18 cellular contexts compared by ENCODE assay signal in genomic region chr5:1751026-1751863, GRCh38. TPM values are rescaled to one million over a fixed set of nuclear protein-coding genes. Genes with fewer than 3 reads are reported as not detected.
A peak's percentile ranks its signal among the peaks of the same experiment; 100 is the strongest.
DNase-seq lines count a peak whose midpoint lies in the region; ATAC-seq and TF ChIP-seq lines count a peak whose summit lies in the region.
"Had no signal": no experiment of that assay in that cellular context is flagged by ENCODE, and none has a peak within 500 bp of the region (broad histone marks: within the 10 kb centered on the region; RNA-seq: fewer than 3 reads in every experiment).

No MANE protein-coding gene starts in this region.

- POLR2A ChIA-PET in PC-3 (lab: Charles Lee; ENCODE audit: unreplicated experiment), result no interaction called here

- DNase-seq in DMS 273 (lab: John Stamatoyannopoulos, UW; ENCODE audit: unreplicated experiment), result peak; percentile 22
- no peak for DNase-seq in DMS 273 treated with DMSO at 0.1 percent for 48 hours (lab: John Stamatoyannopoulos, UW)
- peak; percentile 58 for DNase-seq in SW480 (ENCODE audit: low spot score)
- peak; percentile 28 for DNase-seq in lower lobe of right lung
- DNase-seq in PC-3, result no peak
- no peak for DNase-seq in stimulated activated CD8-positive, alpha-beta memory T cell treated with anti-CD3 and anti-CD28 coated beads, Interleukin-4, amount 100 ng/mL, for 48 hours
- DNase-seq: activated CD8-positive, alpha-beta T cell treated with anti-CD3 and anti-CD28 coated beads for 36 hours; BE2C; naive B cell; NCI-H1092; stimulated activated CD4-positive, alpha-beta T cell treated with anti-CD3 and anti-CD28 coated beads, Interleukin-4, amount 100 ng/mL, for 24 hours; SW 1271 had no signal

- no peaks in the 10 kb centered on the region for H3K9me2 ChIP-seq in PC-3 (replicated peaks; ENCODE audit: low read length)

- no peaks in the 10 kb centered on the region for H4K20me1 ChIP-seq in BLaER1 treated with 17β-estradiol and CSF1 and Interleukin-3, amounts not matched to agents 10 nM and 100 nM
- H4K20me1 ChIP-seq in PC-3 (ENCODE audit: low read length), result no peaks in the 10 kb centered on the region

- TF ChIP-seq CTCF in lower lobe of right lung (IDR thresholded peaks at IDR 0.05) (no peak), PC-3 (conservative IDR thresholded peaks at IDR 0.05; ENCODE audit: low read depth, low read length) (no peak)

- no peaks in the 10 kb centered on the region for H3K36me3 ChIP-seq in BLaER1 treated with 17β-estradiol and CSF1 and Interleukin-3, amounts not matched to agents 10 nM and 100 nM
- H3K36me3 ChIP-seq in lower lobe of right lung (no peaks in the 10 kb centered on the region), PC-3 (ENCODE audit: low read depth, low read length) (no peaks in the 10 kb centered on the region)
- H3K36me3 ChIP-seq: BE2C, Peyer's patch, suprapubic skin had no signal

- H3K27me3 ChIP-seq in BLaER1 treated with 17β-estradiol and CSF1 and Interleukin-3, amounts not matched to agents 10 nM and 100 nM, result no peaks in the 10 kb centered on the region; a peak in 1 of 22 replicates
- H3K27me3 ChIP-seq in lower lobe of right lung (ENCODE audit: low read depth) (peaks cover 14% of the 10 kb centered on the region), PC-3 (ENCODE audit: low read length) (peaks cover 87% of the 10 kb centered on the region)
- H3K27me3 ChIP-seq: Peyer's patch had no signal

- peak overlapping the region in 9 of 11 experiments; percentile 50 to 85 (median 71); a peak in 18 of 22 replicates for H3K4me2 ChIP-seq in BLaER1 treated with 17β-estradiol and CSF1 and Interleukin-3, amounts not matched to agents 10 nM and 100 nM
- no peak overlapping the region for H3K4me2 ChIP-seq in PC-3 (ENCODE audit: low read length)

- H2AFZ ChIP-seq in PC-3 (ENCODE audit: low read length), result no peak overlapping the region
- H2AFZ ChIP-seq: parathyroid adenoma had no signal

- no peaks in the 10 kb centered on the region for H3K9me3 ChIP-seq in BLaER1 treated with 17β-estradiol and CSF1 and Interleukin-3, amounts not matched to agents 10 nM and 100 nM (replicated peaks in 1 of 11)
- no peaks in the 10 kb centered on the region for H3K9me3 ChIP-seq in lower lobe of right lung
- H3K9me3 ChIP-seq in PC-3 (ENCODE audit: low read length), result no peaks in the 10 kb centered on the region
- H3K9me3 ChIP-seq: BE2C, Peyer's patch, suprapubic skin had no signal

- peaks cover 3 to 48% (median 33%) of the 10 kb centered on the region in 10 experiments; a peak in 18 of 20 replicates for H3K4me1 ChIP-seq in BLaER1 treated with 17β-estradiol and CSF1 and Interleukin-3, amounts not matched to agents 10 nM and 100 nM
- H3K4me1 ChIP-seq in lower lobe of right lung (no peaks in the 10 kb centered on the region), PC-3 (ENCODE audit: insufficient read depth, low read length) (no peaks in the 10 kb centered on the region)
- H3K4me1 ChIP-seq: BE2C, parathyroid adenoma, Peyer's patch, suprapubic skin had no signal

- H3K27ac ChIP-seq in BLaER1 treated with 17β-estradiol and CSF1 and Interleukin-3, amounts not matched to agents 10 nM and 100 nM, result no peak overlapping the region
- H3K27ac ChIP-seq in lower lobe of right lung (no peak overlapping the region), PC-3 (ENCODE audit: low read length) (no peak overlapping the region)
- H3K27ac ChIP-seq: 22Rv1, parathyroid adenoma, Peyer's patch, suprapubic skin had no signal

- BruUV-seq in PC-3 (replicated peaks; lab: Mats Ljungman, UMichigan), result no TSS peak

- no peaks in the 10 kb centered on the region for H3F3A ChIP-seq in PC-3 (ENCODE audit: low read length, unreplicated experiment)

- CTCF ChIA-PET in PC-3 (lab: Charles Lee), result no interaction called here

- no peak overlapping the region for H3K4me3 ChIP-seq in BLaER1 treated with 17β-estradiol and CSF1 and Interleukin-3, amounts not matched to agents 10 nM and 100 nM
- H3K4me3 ChIP-seq in lower lobe of right lung, result no peak overlapping the region
- H3K4me3 ChIP-seq in PC-3 (ENCODE audit: low read length), result no peak overlapping the region
- H3K4me3 ChIP-seq: Peyer's patch, suprapubic skin had no signal

- no peaks in the 10 kb centered on the region for H3K79me2 ChIP-seq in PC-3 (ENCODE audit: low read length)
- H3K79me2 ChIP-seq: parathyroid adenoma had no signal

- intact Hi-C loops in lower lobe of right lung (cut with DNase I), result no loop called here
- intact Hi-C loops in PC-3 (cut with micrococcal nuclease), result no loop called here

- no peak overlapping the region for H3K9ac ChIP-seq in BLaER1 treated with 17β-estradiol and CSF1 and Interleukin-3, amounts not matched to agents 10 nM and 100 nM
- H3K9ac ChIP-seq in PC-3 (ENCODE audit: low read length), result no peak overlapping the region
- H3K9ac ChIP-seq: parathyroid adenoma had no signal

- ATAC-seq in lower lobe of right lung, result no peak
- no peak for ATAC-seq in PC-3
- no peak for ATAC-seq in GM21825 (IDR thresholded peaks at IDR 0.05; ENCODE audit: unreplicated experiment)
- ATAC-seq: activated CD8-positive, alpha-beta T cell treated with anti-CD3 and anti-CD28 coated beads for 36 hours had no signal

RNA-seq across cellular contexts. Expression of gene MRPL36, which starts 48.4 kb away (rescaled TPM):
- total RNA-seq in lower lobe of right lung (25.1 TPM), PC-3 (2014; rRNA removed) (91.9 and 116 TPM in 2 replicates)

RNA-seq across cellular contexts. Expression of gene NDUFS6, which starts 50.0 kb away (rescaled TPM):
- total RNA-seq in lower lobe of right lung, result 21.3 TPM
- 104 and 144 TPM in 2 replicates for total RNA-seq in PC-3 (2014; rRNA removed)

Comparison
In these comparisons a context has a peak if more than half of its experiments do, and no peak if none do; other contexts are left out.
1. DNase-seq: peak in DMS 273 (single experiment), SW480 (single experiment) and lower lobe of right lung (single experiment); none in DMS 273 treated with DMSO at 0.1 percent for 48 hours (single experiment), PC-3 (single experiment) and stimulated activated CD8-positive, alpha-beta memory T cell treated with anti-CD3 and anti-CD28 coated beads, Interleukin-4, amount 100 ng/mL, for 48 hours (single experiment).